8 cellular contexts compared by ENCODE assay signal in genomic region chr22:42719133-42719532, GRCh38. TPM values are rescaled to one million over a fixed set of nuclear protein-coding genes. Genes with fewer than 3 reads are reported as not detected.
DNase-seq lines count a peak whose midpoint lies in the region; ATAC-seq, FAIRE-seq and TF ChIP-seq lines count a peak whose summit lies in the region.

No MANE protein-coding gene starts in this region.

- POLR2A ChIA-PET in HEK293 (lab: Yijun Ruan, JAX), result no interaction called here
- POLR2A ChIA-PET in activated naive CD8-positive, alpha-beta T cell treated with anti-CD3 and anti-CD28 coated beads, Interleukin-2, amount 10 ng/mL, durations not matched to agents 7 days and 5 days (lab: Charles Lee), result no interaction called here

- H3K36me3 ChIP-seq in HEK293 (ENCODE audit: control insufficient read depth in 2 of 2, insufficient read depth in 1 of 2, low read length in 2 of 2) (no peaks in the 10 kb centered on the region), iPS-18a (ENCODE audit: control insufficient read depth, low read depth, low read length) (no peaks in the 10 kb centered on the region)

- CTCF ChIA-PET in HEK293 (lab: Yijun Ruan, JAX), result interaction anchor here (1.1 kb wide), 1 partner anchor 81 kb away, joined by 4 read pairs; no protein-coding TSS in a partner anchor

- peak overlapping the region; percentile 45 for H3K4me3 Mint-ChIP-seq in activated naive CD8-positive, alpha-beta T cell treated with anti-CD3 and anti-CD28 coated beads, Interleukin-2, amount 10 ng/mL, durations not matched to agents 7 days and 5 days
- peak overlapping the region; percentile 31 to 67 for H3K4me3 Mint-ChIP-seq in stimulated activated naive CD8-positive, alpha-beta T cell treated with anti-CD3 and anti-CD28 coated beads, Interleukin-15, amount 100 ng/mL, for 72 hours

- H3K27ac ChIP-seq in HEK293 (ENCODE audit: extremely low read depth, low read depth, low read length) (no peak overlapping the region), iPS-18a (ENCODE audit: low read length) (no peak overlapping the region)

- H3K4me3 ChIP-seq in HEK293 (ENCODE audit: low read depth, low read length), result no peak overlapping the region
- H3K4me3 ChIP-seq in iPS-18a (ENCODE audit: low read length), result peak overlapping the region; percentile 63

- H3K27me3 Mint-ChIP-seq in activated naive CD8-positive, alpha-beta T cell treated with anti-CD3 and anti-CD28 coated beads, Interleukin-2, amount 10 ng/mL, durations not matched to agents 7 days and 5 days, result peaks cover 72% of the 10 kb centered on the region
- H3K27me3 Mint-ChIP-seq in stimulated activated naive CD8-positive, alpha-beta T cell treated with anti-CD3 and anti-CD28 coated beads, Interleukin-15, amount 100 ng/mL, for 72 hours, result peaks cover 89% of the 10 kb centered on the region

- H3K4me1 ChIP-seq in HEK293 (ENCODE audit: control insufficient read depth, insufficient read depth, low read length) (no peaks in the 10 kb centered on the region), iPS-18a (ENCODE audit: control insufficient read depth, low read depth, low read length) (peaks cover 16% of the 10 kb centered on the region)

- ATAC-seq in activated naive CD8-positive, alpha-beta T cell treated with anti-CD3 and anti-CD28 coated beads, Interleukin-2, amount 10 ng/mL, durations not matched to agents 7 days and 5 days (ENCODE audit: low read depth), result no peak
- ATAC-seq in stimulated activated naive CD8-positive, alpha-beta T cell treated with anti-CD3 and anti-CD28 coated beads, Interleukin-15, amount 100 ng/mL, for 72 hours, result no peak
- no peak for ATAC-seq in GM19395 (IDR thresholded peaks at IDR 0.05; ENCODE audit: unreplicated experiment)

- H3K4me1 Mint-ChIP-seq in activated naive CD8-positive, alpha-beta T cell treated with anti-CD3 and anti-CD28 coated beads, Interleukin-2, amount 10 ng/mL, durations not matched to agents 7 days and 5 days, result peaks cover 15% of the 10 kb centered on the region
- peaks cover 40% of the 10 kb centered on the region for H3K4me1 Mint-ChIP-seq in stimulated activated naive CD8-positive, alpha-beta T cell treated with anti-CD3 and anti-CD28 coated beads, Interleukin-15, amount 100 ng/mL, for 72 hours

- no peaks in the 10 kb centered on the region for H3K9me3 Mint-ChIP-seq in activated naive CD8-positive, alpha-beta T cell treated with anti-CD3 and anti-CD28 coated beads, Interleukin-2, amount 10 ng/mL, durations not matched to agents 7 days and 5 days
- H3K9me3 Mint-ChIP-seq in stimulated activated naive CD8-positive, alpha-beta T cell treated with anti-CD3 and anti-CD28 coated beads, Interleukin-15, amount 100 ng/mL, for 72 hours, result no peaks in the 10 kb centered on the region

- TF ChIP-seq CTCF in HEK293 (tag by site-specific recombination; IDR thresholded peaks at IDR 0.05) (no peak), D721Med (IDR thresholded peaks at IDR 0.05; ENCODE audit: insufficient read depth, missing control alignments) (no peak)

- DNase-seq in activated naive CD8-positive, alpha-beta T cell treated with anti-CD3 and anti-CD28 coated beads, Interleukin-2, amount 10 ng/mL, durations not matched to agents 7 days and 5 days, result no peak
- no peak for DNase-seq in stimulated activated naive CD8-positive, alpha-beta T cell treated with anti-CD3 and anti-CD28 coated beads, Interleukin-15, amount 100 ng/mL, for 72 hours
- no peak for DNase-seq in stimulated activated CD4-positive, alpha-beta T cell treated with anti-CD3 and anti-CD28 coated beads, Interleukin-2, amount 100 ng/mL, for 24 hours
- DNase-seq in D721Med (ENCODE audit: insufficient read length, low spot score) (no peak), hepatic stellate cell (ENCODE audit: low spot score) (no peak)

- H3K27ac Mint-ChIP-seq in activated naive CD8-positive, alpha-beta T cell treated with anti-CD3 and anti-CD28 coated beads, Interleukin-2, amount 10 ng/mL, durations not matched to agents 7 days and 5 days, result no peak overlapping the region
- H3K27ac Mint-ChIP-seq in stimulated activated naive CD8-positive, alpha-beta T cell treated with anti-CD3 and anti-CD28 coated beads, Interleukin-15, amount 100 ng/mL, for 72 hours, result no peak overlapping the region

- no peaks in the 10 kb centered on the region for H3K9me3 ChIP-seq in HEK293 (ENCODE audit: control insufficient read depth, insufficient read depth, low read depth, low read length)
- no peaks in the 10 kb centered on the region for H3K9me3 ChIP-seq in iPS-18a (ENCODE audit: control insufficient read depth, low read depth, low read length)

- H3K9ac ChIP-seq in iPS-18a (ENCODE audit: low read length), result no peak overlapping the region

- no peaks in the 10 kb centered on the region for H3K36me3 Mint-ChIP-seq in activated naive CD8-positive, alpha-beta T cell treated with anti-CD3 and anti-CD28 coated beads, Interleukin-2, amount 10 ng/mL, durations not matched to agents 7 days and 5 days

- H3K27me3 ChIP-seq in iPS-18a (ENCODE audit: control insufficient read depth, insufficient read depth, low read length), result peaks cover 52% of the 10 kb centered on the region

- FAIRE-seq in D721Med (lab: Jason Lieb, UNC), result no peak

TF ChIP-seq in HEK293, 187 proteins besides CTCF, POLR2A, EP300 and RAD21:
- TF ChIP-seq ZNF366 (tag by site-specific recombination; conservative IDR thresholded peaks at IDR 0.05) (0 out of 2 replicates have a peak, but pooled peaks have one; percentile 21), GLIS2 (tag by site-specific recombination; IDR thresholded peaks at IDR 0.05) (no peak), ZNF174 (tag by site-specific recombination; IDR thresholded peaks at IDR 0.05) (no peak)

RNA-seq across cellular contexts. Expression of gene A4GALT, which starts 1.5 kb away (rescaled TPM):
- not detected for total RNA-seq in activated naive CD8-positive, alpha-beta T cell treated with anti-CD3 and anti-CD28 coated beads, Interleukin-2, amount 10 ng/mL, durations not matched to agents 7 days and 5 days
